Comparison of ENCODE assay signal across 13 cellular contexts in genomic region chr12:124613151-124613585, GRCh38. TPM values are rescaled to one million over a fixed set of nuclear protein-coding genes. Genes with fewer than 3 reads are reported as not detected.
DNase-seq lines count a peak whose midpoint lies in the region; ATAC-seq, FAIRE-seq and TF ChIP-seq lines count a peak whose summit lies in the region.
"Had no signal": no experiment of that assay in that cellular context is flagged by ENCODE, and none has a peak within 500 bp of the region (broad histone marks: within the 10 kb centered on the region; RNA-seq: fewer than 3 reads in every experiment).

No MANE protein-coding gene starts in this region.

- H3K4me3 ChIP-seq in WERI-Rb-1 (ENCODE audit: low read depth, low read length) (no peak overlapping the region), kidney (ENCODE audit: low read length in 2 of 2) (no peak overlapping the region)

- DNase-seq in AG09319 (ENCODE audit: extremely low read depth, low read depth) (peak; percentile 47), NCI-H2029 treated with DMSO at 0.1 percent for 48 hours (lab: John Stamatoyannopoulos, UW) (peak; percentile 43), brain pericyte (ENCODE audit: low read depth, low spot score) (peak; percentile 50), left colon (peak; percentile 58 to 68), AML-193 (lab: John Stamatoyannopoulos, UW) (no peak), WERI-Rb-1 (no peak), NCI-H2171 (lab: John Stamatoyannopoulos, UW) (no peak), kidney (no peak)
- DNase-seq: activated CD4-positive, alpha-beta memory T cell treated with anti-CD3 and anti-CD28 coated beads for 36 hours; activated naive CD4-positive, alpha-beta T cell treated with Interleukin-2 at 50 U/mL for 16 hours; MV-4-11; small intestine; T-helper 17 cell had no signal

- intact Hi-C loops in left colon (cut with DNase I, micrococcal nuclease): no loop called here
- intact Hi-C loops in kidney (cut with DNase I): no loop called here

- TF ChIP-seq CTCF in AG09319 (IDR thresholded peaks at IDR 0.05; ENCODE audit: low read depth, low read length) (no peak), WERI-Rb-1 (IDR thresholded peaks at IDR 0.05; ENCODE audit: low read depth, low read length) (no peak), kidney (IDR thresholded peaks at IDR 0.05; ENCODE audit: borderline replicate concordance, extremely low read depth, insufficient read depth) (no peak)

- H3K4me1 ChIP-seq in kidney (ENCODE audit: control insufficient read depth in 1 of 2, insufficient read depth in 1 of 2, low read depth in 1 of 2, low read length in 2 of 2): peaks cover 6 to 9% of the 10 kb centered on the region in 2 donors

- H3K27ac ChIP-seq in WERI-Rb-1 (no peak overlapping the region), kidney (ENCODE audit: low read depth in 2 of 2, low read length in 2 of 2) (no peak overlapping the region)

- peak; percentile 44 for ATAC-seq in left colon
- ATAC-seq: T-helper 17 cell had no signal

- FAIRE-seq in kidney (lab: Jason Lieb, UNC): no peak
- FAIRE-seq: small intestine had no signal

- H3K9ac ChIP-seq in kidney (ENCODE audit: low read length in 2 of 2): no peak overlapping the region

- H3K9me3 ChIP-seq in WERI-Rb-1 (ENCODE audit: severe bottlenecking) (peaks cover 9% of the 10 kb centered on the region), kidney (ENCODE audit: control insufficient read depth in 1 of 2, low read length in 2 of 2) (no peaks in the 10 kb centered on the region)

- H3K27me3 ChIP-seq in WERI-Rb-1 (ENCODE audit: insufficient read depth, low read depth, severe bottlenecking): no peaks in the 10 kb centered on the region

- H3K36me3 ChIP-seq in WERI-Rb-1 (no peaks in the 10 kb centered on the region), kidney (ENCODE audit: control insufficient read depth in 1 of 2, insufficient read depth in 2 of 2, low read length in 2 of 2) (no peaks in the 10 kb centered on the region)

RNA-seq across cellular contexts. Expression of gene NCOR2, which starts 45.8 kb away (rescaled TPM):
- total RNA-seq in left colon: 100 to 1,000 TPM; 134 to 153 TPM
- total RNA-seq in kidney: 205 TPM
- polyA plus RNA-seq in kidney (ENCODE audit: insufficient read depth, low read depth, low replicate concordance): 18.7 TPM

Comparison
In these comparisons a context has a peak if more than half of its experiments do, and no peak if none do; other contexts are left out.
1. DNase-seq: peak in AG09319 (single experiment), NCI-H2029 treated with DMSO at 0.1 percent for 48 hours (single experiment), brain pericyte (single experiment) and left colon (2 of 2); none in AML-193 (0 of 2), WERI-Rb-1 (single experiment), NCI-H2171 (single experiment) and kidney (single experiment).